In genomic region chr12:122743895-122744525, GRCh38 we compare ENCODE assay signal across 1 cellular context.
TF ChIP-seq lines count a peak whose summit lies in the region.

No MANE protein-coding gene starts in this region.

TF ChIP-seq in HepG2, 621 proteins besides CTCF, POLR2A, EP300 and RAD21:
- TF ChIP-seq IKZF1 (IDR thresholded peaks at IDR 0.05): no peak
- no peak for TF ChIP-seq MXD3 (CRISPR knock-in tag; IDR thresholded peaks at IDR 0.05)
- TF ChIP-seq ZNF672 (CRISPR knock-in tag; IDR thresholded peaks at IDR 0.05): no peak
- TF ChIP-seq ZFP36L1 (CRISPR knock-in tag; IDR thresholded peaks at IDR 0.05): no peak
- TF ChIP-seq ZNF780A (CRISPR knock-in tag; IDR thresholded peaks at IDR 0.05): no peak
